Comparison of ENCODE assay signal across 1 cellular context in the genomic region with DNA sequence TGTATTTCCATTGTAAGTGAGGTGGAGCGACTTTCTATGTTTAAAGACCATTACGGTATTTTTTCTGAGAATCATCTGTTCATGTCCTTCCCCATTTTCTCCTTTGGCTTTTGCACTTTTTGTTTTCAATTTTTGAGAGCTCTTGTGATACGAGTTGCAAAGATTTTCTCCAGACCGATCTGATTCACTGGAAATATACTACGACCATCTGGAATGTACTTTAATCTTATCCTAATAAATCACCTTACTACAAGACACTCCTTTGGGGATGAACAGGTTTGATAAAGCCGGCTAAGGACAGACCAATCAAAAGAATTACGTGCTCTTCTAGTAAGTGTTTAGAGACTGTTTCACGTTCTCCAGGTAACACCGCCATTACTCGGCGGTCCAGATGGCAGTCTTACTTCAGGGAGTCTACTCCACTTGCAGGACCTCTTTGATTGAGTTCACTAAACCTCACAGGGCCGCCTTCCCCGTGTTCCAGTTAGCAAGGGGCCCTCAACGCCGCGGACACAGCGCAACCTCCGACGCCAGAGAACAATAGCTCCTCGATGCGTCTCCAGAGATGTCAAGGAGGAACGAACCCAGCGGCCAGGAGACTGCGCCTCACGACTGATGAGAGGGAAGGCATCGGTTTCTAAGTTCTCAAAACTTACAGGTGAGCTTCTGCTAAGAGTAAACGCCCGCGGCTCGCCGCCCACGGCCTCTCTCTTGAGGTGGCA.
TF ChIP-seq lines count a peak whose summit lies in the region.

No MANE protein-coding gene starts in this region.

TF ChIP-seq in HEK293, 187 proteins besides CTCF, POLR2A, EP300 and RAD21 (continued from another document):
- peak; percentile 93; the same call in 1 of the 2 replicates for TF ChIP-seq ZNF335 (tag by site-specific recombination; conservative IDR thresholded peaks at IDR 0.05)
- peak; percentile 27; the same call in 1 of the 2 replicates for TF ChIP-seq ZNF184 (tag by site-specific recombination; IDR thresholded peaks at IDR 0.05)
- TF ChIP-seq TRIM28 (IDR thresholded peaks at IDR 0.05; ENCODE audit: borderline replicate concordance, low read length): peak; percentile 94
- peak; percentile 96; the same call in 1 of the 2 replicates for TF ChIP-seq ZBTB17 (tag by site-specific recombination; IDR thresholded peaks at IDR 0.05)
- TF ChIP-seq, protein P1, sequence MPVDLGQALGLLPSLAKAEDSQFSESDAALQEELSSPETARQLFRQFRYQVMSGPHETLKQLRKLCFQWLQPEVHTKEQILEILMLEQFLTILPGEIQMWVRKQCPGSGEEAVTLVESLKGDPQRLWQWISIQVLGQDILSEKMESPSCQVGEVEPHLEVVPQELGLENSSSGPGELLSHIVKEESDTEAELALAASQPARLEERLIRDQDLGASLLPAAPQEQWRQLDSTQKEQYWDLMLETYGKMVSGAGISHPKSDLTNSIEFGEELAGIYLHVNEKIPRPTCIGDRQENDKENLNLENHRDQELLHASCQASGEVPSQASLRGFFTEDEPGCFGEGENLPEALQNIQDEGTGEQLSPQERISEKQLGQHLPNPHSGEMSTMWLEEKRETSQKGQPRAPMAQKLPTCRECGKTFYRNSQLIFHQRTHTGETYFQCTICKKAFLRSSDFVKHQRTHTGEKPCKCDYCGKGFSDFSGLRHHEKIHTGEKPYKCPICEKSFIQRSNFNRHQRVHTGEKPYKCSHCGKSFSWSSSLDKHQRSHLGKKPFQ (tag by site-specific recombination; IDR thresholded peaks at IDR 0.05): no peak
- 0 out of 2 replicates have a peak, but pooled peaks have one; percentile 96 for TF ChIP-seq ZFP37 (tag by site-specific recombination; IDR thresholded peaks at IDR 0.05)
- TF ChIP-seq, protein P2, sequence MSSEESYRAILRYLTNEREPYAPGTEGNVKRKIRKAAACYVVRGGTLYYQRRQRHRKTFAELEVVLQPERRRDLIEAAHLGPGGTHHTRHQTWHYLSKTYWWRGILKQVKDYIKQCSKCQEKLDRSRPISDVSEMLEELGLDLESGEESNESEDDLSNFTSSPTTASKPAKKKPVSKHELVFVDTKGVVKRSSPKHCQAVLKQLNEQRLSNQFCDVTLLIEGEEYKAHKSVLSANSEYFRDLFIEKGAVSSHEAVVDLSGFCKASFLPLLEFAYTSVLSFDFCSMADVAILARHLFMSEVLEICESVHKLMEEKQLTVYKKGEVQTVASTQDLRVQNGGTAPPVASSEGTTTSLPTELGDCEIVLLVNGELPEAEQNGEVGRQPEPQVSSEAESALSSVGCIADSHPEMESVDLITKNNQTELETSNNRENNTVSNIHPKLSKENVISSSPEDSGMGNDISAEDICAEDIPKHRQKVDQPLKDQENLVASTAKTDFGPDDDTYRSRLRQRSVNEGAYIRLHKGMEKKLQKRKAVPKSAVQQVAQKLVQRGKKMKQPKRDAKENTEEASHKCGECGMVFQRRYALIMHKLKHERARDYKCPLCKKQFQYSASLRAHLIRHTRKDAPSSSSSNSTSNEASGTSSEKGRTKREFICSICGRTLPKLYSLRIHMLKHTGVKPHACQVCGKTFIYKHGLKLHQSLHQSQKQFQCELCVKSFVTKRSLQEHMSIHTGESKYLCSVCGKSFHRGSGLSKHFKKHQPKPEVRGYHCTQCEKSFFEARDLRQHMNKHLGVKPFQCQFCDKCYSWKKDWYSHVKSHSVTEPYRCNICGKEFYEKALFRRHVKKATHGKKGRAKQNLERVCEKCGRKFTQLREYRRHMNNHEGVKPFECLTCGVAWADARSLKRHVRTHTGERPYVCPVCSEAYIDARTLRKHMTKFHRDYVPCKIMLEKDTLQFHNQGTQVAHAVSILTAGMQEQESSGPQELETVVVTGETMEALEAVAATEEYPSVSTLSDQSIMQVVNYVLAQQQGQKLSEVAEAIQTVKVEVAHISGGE (tag by site-specific recombination; conservative IDR thresholded peaks at IDR 0.05; ENCODE audit: low read depth): peak; percentile 56
- TF ChIP-seq OVOL3 (tag by site-specific recombination; IDR thresholded peaks at IDR 0.05): no peak
